ENCODE assay signal across 19 cellular contexts in the genomic region with DNA sequence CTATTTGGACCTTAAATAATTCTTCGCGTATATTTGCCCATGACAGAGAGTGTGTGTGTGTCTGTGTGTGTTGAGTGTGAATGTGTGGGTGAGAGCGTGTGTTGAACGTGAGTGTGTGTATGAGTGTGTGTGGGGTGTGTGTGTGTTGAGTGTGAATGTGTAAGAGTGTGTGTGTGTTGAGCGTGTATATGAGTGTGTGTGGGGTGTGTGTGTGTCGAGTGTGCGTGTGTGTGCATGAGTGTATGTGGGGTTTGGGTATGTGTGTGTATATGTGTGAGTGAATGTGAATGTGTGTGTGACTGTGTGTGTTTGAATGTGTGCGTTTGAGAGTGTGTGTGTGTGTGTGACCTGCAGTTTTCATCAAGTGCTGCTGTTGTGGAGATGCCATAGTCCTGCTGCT. TPM values are rescaled to one million over a fixed set of nuclear protein-coding genes. Genes with fewer than 3 reads are reported as not detected.
DNase-seq lines count a peak whose midpoint lies in the region; ATAC-seq, FAIRE-seq and TF ChIP-seq lines count a peak whose summit lies in the region.
"Had no signal": no experiment of that assay in that cellular context is flagged by ENCODE, and none has a peak within 500 bp of the region (broad histone marks: within the 10 kb centered on the region; RNA-seq: fewer than 3 reads in every experiment).

No MANE protein-coding gene starts in this region.

- H4K8ac ChIP-seq in H9 (replicated peaks; ENCODE audit: insufficient read length, low read depth, low read length) (no peak overlapping the region), H1 (ENCODE audit: extremely low read depth, insufficient read depth, low read length) (no peak overlapping the region), trophoblast cell (ENCODE audit: low read depth, low read length) (no peak overlapping the region)

- H3K14ac ChIP-seq in H9 (ENCODE audit: insufficient read depth, low read length) (no peak overlapping the region), H1 (ENCODE audit: insufficient read length) (no peak overlapping the region), trophoblast cell (ENCODE audit: low read length) (no peak overlapping the region)

- no peak for TF ChIP-seq RAD21 in H1 (IDR thresholded peaks at IDR 0.05 in 1 of 2, conservative IDR thresholded peaks at IDR 0.05 in 1 of 2; ENCODE audit: low read depth in 2 of 2, low read length in 2 of 2)

- H3K56ac ChIP-seq in H9 (ENCODE audit: insufficient read length, low read depth, low read length) (peak overlapping the region; percentile 29), H1 (replicated peaks; ENCODE audit: insufficient read length, low read depth, low read length) (peak overlapping the region; percentile 89)

- H2AK5ac ChIP-seq in H9 (ENCODE audit: insufficient read length, low read length) = no peak overlapping the region
- peak overlapping the region; percentile 85; the same call in 1 of the 2 replicates for H2AK5ac ChIP-seq in H1 (ENCODE audit: low read depth, low read length)
- H2AK5ac ChIP-seq in trophoblast cell (ENCODE audit: low read length) = no peak overlapping the region

- no peak overlapping the region for H4K12ac ChIP-seq in trophoblast cell (ENCODE audit: low read depth, low read length)

- H3K9ac ChIP-seq in H9 (ENCODE audit: extremely low read depth, insufficient read length, low read length) = no peak overlapping the region
- no peak overlapping the region for H3K9ac ChIP-seq in H1 (replicated peaks in 1 of 4; ENCODE audit: extremely low read depth in 1 of 4, low read depth in 3 of 4, low read length in 3 of 4)
- no peak overlapping the region for H3K9ac ChIP-seq in trophoblast cell (ENCODE audit: low read length)

- H2BK5ac ChIP-seq in H9 (ENCODE audit: insufficient read length, low read length) = no peak overlapping the region
- H2BK5ac ChIP-seq in H1 (ENCODE audit: low read depth, low read length) = peak overlapping the region; percentile 69; the same call in 1 of the 2 replicates
- H2BK5ac ChIP-seq in trophoblast cell (ENCODE audit: low read depth, low read length, poor library complexity) = no peak overlapping the region

- no peak for DNase-seq in H9
- no peak for DNase-seq in WTC11 (ENCODE audit: low spot score)
- DNase-seq in H1 (ENCODE audit: low read depth in 1 of 2, low spot score in 2 of 2) = no peak
- DNase-seq in trophoblast cell = no peak
- no peak for DNase-seq in suprapubic skin (ENCODE audit: low spot score in 2 of 2)
- no peak for DNase-seq in NCI-H2029 (lab: John Stamatoyannopoulos, UW)
- DNase-seq: BE2C; CD4-positive, alpha-beta memory T cell; DMS79; GOT3; KG1 had no signal

- H2BK120ac ChIP-seq in H9 (ENCODE audit: low read depth, low read length, poor library complexity, severe bottlenecking) (no peak overlapping the region), H1 (replicated peaks; ENCODE audit: low read depth, low read length) (no peak overlapping the region), trophoblast cell (ENCODE audit: insufficient read depth, low read length, poor library complexity) (no peak overlapping the region)

- no peak overlapping the region for H2BK20ac ChIP-seq in H9 (ENCODE audit: low read depth, low read length, poor library complexity, severe bottlenecking)
- H2BK20ac ChIP-seq in H1 (ENCODE audit: low read length) = 0 out of 2 replicates have a peak overlapping the region, but pooled peaks have one; percentile 69

- H3K4me1 Mint-ChIP-seq in H9 (peaks cover 45 to 46% of the 10 kb centered on the region in 2 experiments), WTC11 (peaks cover 39% of the 10 kb centered on the region)
- H3K4me1 Mint-ChIP-seq: CD4-positive, alpha-beta memory T cell had no signal

- H3K79me1 ChIP-seq in H9 (ENCODE audit: insufficient read depth, low read depth, low read length, poor library complexity, severe bottlenecking) = no peaks in the 10 kb centered on the region
- H3K79me1 ChIP-seq in H1 (ENCODE audit: low read depth, low read length) = no peaks in the 10 kb centered on the region
- H3K79me1 ChIP-seq in trophoblast cell (ENCODE audit: low read length) = no peaks in the 10 kb centered on the region

- FAIRE-seq in H1 (lab: Jason Lieb, UNC) = no peak
- FAIRE-seq: A204.1, GM12892, GM19239 had no signal

- H3K4ac ChIP-seq in H9 (ENCODE audit: low read depth, low read length) = no peak overlapping the region
- H3K4ac ChIP-seq in H1 (replicated peaks; ENCODE audit: insufficient read length, low read depth, low read length) = peak overlapping the region; percentile 57
- H3K4ac ChIP-seq in trophoblast cell (ENCODE audit: low read depth, low read length) = no peak overlapping the region

- no peak overlapping the region for H2AFZ ChIP-seq in H9 (ENCODE audit: low read length)
- H2AFZ ChIP-seq in H1 (ENCODE audit: low read length) = no peak overlapping the region
- no peak overlapping the region for H2AFZ ChIP-seq in trophoblast cell (ENCODE audit: insufficient read depth, low read length, poor library complexity)

- H4K20me1 ChIP-seq in H9 (ENCODE audit: control insufficient read depth, insufficient read depth, insufficient read length) (no peaks in the 10 kb centered on the region), H1 (replicated peaks in 1 of 2; ENCODE audit: control insufficient read depth in 1 of 2, insufficient read depth in 2 of 2, low read length in 2 of 2) (peaks cover 0 to 3% of the 10 kb centered on the region in 2 experiments)

- H3K4me1 ChIP-seq in H9 (ENCODE audit: insufficient read depth, low read length) = peaks cover 3% of the 10 kb centered on the region; the same call in 1 of the 2 replicates
- H3K4me1 ChIP-seq in H1 (replicated peaks in 1 of 4; ENCODE audit: control insufficient read depth in 3 of 4, insufficient read depth in 4 of 4, low read length in 3 of 4) = peaks cover 3 to 13% (median 8%) of the 10 kb centered on the region in 4 experiments; a peak in 6 of 7 replicates
- no peaks in the 10 kb centered on the region for H3K4me1 ChIP-seq in trophoblast cell (ENCODE audit: control insufficient read depth in 1 of 2, insufficient read depth in 2 of 2, low read length in 2 of 2)
- no peaks in the 10 kb centered on the region for H3K4me1 ChIP-seq in suprapubic skin

- WGBS in H9 (ENCODE audit: extremely low coverage, insufficient read length, low lambda C conversion rate) = 100% methylated on average over 5 of the region's 8 CpGs
- WGBS in H1 (ENCODE audit: extremely low coverage in 1 of 2, insufficient coverage in 1 of 2, insufficient read length in 1 of 2, insufficient replicate concordance in 2 of 2, low coverage in 1 of 2, low lambda C conversion rate in 2 of 2, missing lambda C conversion rate in 1 of 2), 2 experiments = 88 to 100% methylated on average over 5 to 8 of the region's 8 CpGs
- 100% methylated on average over 5 of the region's 8 CpGs for WGBS in trophoblast cell (ENCODE audit: extremely low coverage, insufficient coverage, insufficient read length)
- WGBS in suprapubic skin = 93% methylated on average over 8 of the region's 8 CpGs

- CTCF ChIA-PET in WTC11 (lab: Charles Lee) = no interaction called here
- CTCF ChIA-PET in H1 (lab: Charles Lee; ENCODE audit: partially characterized antibody) = interaction anchor here (1.7 to 3.9 kb wide), 2 partner anchors 21 to 121 kb away, joined by 3 to 12 read pairs; no protein-coding TSS in a partner anchor

- H3K79me2 ChIP-seq in H9 (ENCODE audit: insufficient read depth, low read length) (no peaks in the 10 kb centered on the region), H1 (ENCODE audit: control insufficient read depth in 1 of 2, insufficient read depth in 2 of 2, low read length in 2 of 2) (no peaks in the 10 kb centered on the region), trophoblast cell (ENCODE audit: control insufficient read depth, insufficient read depth, low read length, poor library complexity) (no peaks in the 10 kb centered on the region)

- H4K5ac ChIP-seq in H9 (ENCODE audit: insufficient read length, low read depth, low read length) (no peak overlapping the region), H1 (ENCODE audit: insufficient read length, low read depth, low read length) (no peak overlapping the region)

- H3T11ph ChIP-seq in H9 (ENCODE audit: low read length) = no peak overlapping the region

- H3K27ac Mint-ChIP-seq in H9 (no peak overlapping the region), WTC11 (peak overlapping the region; percentile 3)

- H3K9me3 ChIP-seq in H9 (ENCODE audit: control insufficient read depth, low read depth, low read length) (no peaks in the 10 kb centered on the region), H1 (ENCODE audit: insufficient read depth in 2 of 2, low read depth in 1 of 2, low read length in 1 of 2) (no peaks in the 10 kb centered on the region), trophoblast cell (ENCODE audit: insufficient read depth, low read depth, low read length) (peaks cover 2% of the 10 kb centered on the region), suprapubic skin (no peaks in the 10 kb centered on the region)
- H3K9me3 ChIP-seq: BE2C had no signal

- no peak overlapping the region for H3K4me3 Mint-ChIP-seq in H9
- no peak overlapping the region for H3K4me3 Mint-ChIP-seq in WTC11
- H3K4me3 Mint-ChIP-seq: CD4-positive, alpha-beta memory T cell had no signal

- H2BK12ac ChIP-seq in H9 (ENCODE audit: insufficient read length, low read depth, low read length) = no peak overlapping the region
- peak overlapping the region; percentile 95; the same call in 1 of the 2 replicates for H2BK12ac ChIP-seq in H1 (ENCODE audit: low read depth, low read length)
- no peak overlapping the region for H2BK12ac ChIP-seq in trophoblast cell (ENCODE audit: low read length)

- TF ChIP-seq CTCF in H9 (conservative IDR thresholded peaks at IDR 0.05) = no peak
- no peak for TF ChIP-seq CTCF in WTC11 (IDR thresholded peaks at IDR 0.05)
- TF ChIP-seq CTCF in H1 (IDR thresholded peaks at IDR 0.05; ENCODE audit: control extremely low read depth in 1 of 3, insufficient read depth in 1 of 3, low read depth in 1 of 3, low read length in 3 of 3) = no peak
- TF ChIP-seq CTCF in suprapubic skin (IDR thresholded peaks at IDR 0.05) = no peak

- POLR2A ChIA-PET in WTC11 (lab: Charles Lee) = no interaction called here
- POLR2A ChIA-PET in H1 (lab: Charles Lee; ENCODE audit: partially characterized antibody) = interaction anchor here (1.7 kb wide), 2 partner anchors 27 to 39 kb away, joined by 3 read pairs; partner anchors contain the start of gene GAL

- ATAC-seq in WTC11 (no peak), HG03108 (IDR thresholded peaks at IDR 0.05; ENCODE audit: unreplicated experiment) (no peak)
- ATAC-seq: HCT116 had no signal

- no peaks in the 10 kb centered on the region for H3K9me3 Mint-ChIP-seq in H9
- no peaks in the 10 kb centered on the region for H3K9me3 Mint-ChIP-seq in WTC11
- H3K9me3 Mint-ChIP-seq: CD4-positive, alpha-beta memory T cell had no signal

- H2BK15ac ChIP-seq in H9 (ENCODE audit: low read depth, low read length) (no peak overlapping the region), H1 (ENCODE audit: low read length) (0 out of 2 replicates have a peak overlapping the region, but pooled peaks have one; percentile 93)

- TF ChIP-seq POLR2A in H1 (IDR thresholded peaks at IDR 0.05; ENCODE audit: control extremely low read depth in 1 of 2, low read depth in 2 of 2, low read length in 2 of 2) (no peak), suprapubic skin (IDR thresholded peaks at IDR 0.05) (no peak)

- H3K27ac ChIP-seq in H9 (ENCODE audit: insufficient read length, low read depth, low read length) (no peak overlapping the region), H1 (ENCODE audit: low read depth, low read length) (no peak overlapping the region), trophoblast cell (ENCODE audit: low read depth, low read length) (no peak overlapping the region), suprapubic skin (no peak overlapping the region)
- H3K27ac ChIP-seq: C4-2B had no signal

- H3K4me3 ChIP-seq in H1 (ENCODE audit: extremely low read depth in 1 of 4, insufficient read depth in 2 of 4, low read depth in 3 of 4, low read length in 4 of 4) = no peak overlapping the region
- H3K4me3 ChIP-seq in trophoblast cell (ENCODE audit: low read depth, low read length) = peak overlapping the region; percentile 8
- H3K4me3 ChIP-seq in suprapubic skin = no peak overlapping the region

- no peaks in the 10 kb centered on the region; the same call in 1 of the 2 replicates for H3K27me3 Mint-ChIP-seq in H9 (ENCODE audit: low read depth)
- no peaks in the 10 kb centered on the region for H3K27me3 Mint-ChIP-seq in WTC11 (ENCODE audit: low read depth)
- H3K27me3 Mint-ChIP-seq: CD4-positive, alpha-beta memory T cell had no signal

- no peak for TF ChIP-seq EP300 in H1 (IDR thresholded peaks at IDR 0.05; ENCODE audit: borderline replicate concordance in 1 of 2, low read depth in 2 of 2, low read length in 2 of 2)
- no peak for TF ChIP-seq EP300 in suprapubic skin (IDR thresholded peaks at IDR 0.05)

- H3K4me2 ChIP-seq in H9 (ENCODE audit: insufficient read depth, insufficient read length, low read length) = no peak overlapping the region
- no peak overlapping the region for H3K4me2 ChIP-seq in H1 (ENCODE audit: insufficient read depth in 1 of 2, low read depth in 2 of 2, low read length in 2 of 2)
- no peak overlapping the region for H3K4me2 ChIP-seq in trophoblast cell (ENCODE audit: low read length)

- H3K23me2 ChIP-seq in H9 (ENCODE audit: insufficient read length, low read depth, low read length, poor library complexity, severe bottlenecking) (no peaks in the 10 kb centered on the region), H1 (ENCODE audit: low read depth, low read length) (peaks cover 4% of the 10 kb centered on the region; the same call in 1 of the 2 replicates)

- H3K36me3 ChIP-seq in H1 (ENCODE audit: control insufficient read depth in 2 of 4, insufficient read depth in 4 of 4, low read length in 3 of 4) (peaks cover 0 to 3% (median 0%) of the 10 kb centered on the region in 4 experiments; a peak in 1 of 8 replicates), trophoblast cell (ENCODE audit: control insufficient read depth in 1 of 2, insufficient read depth in 2 of 2, low read length in 2 of 2) (no peaks in the 10 kb centered on the region), suprapubic skin (no peaks in the 10 kb centered on the region)
- H3K36me3 ChIP-seq: BE2C had no signal

- H3K18ac ChIP-seq in H9 (ENCODE audit: insufficient read length, low read depth, low read length) (no peak overlapping the region), H1 (ENCODE audit: extremely low read depth, low read length) (no peak overlapping the region), trophoblast cell (ENCODE audit: low read length) (no peak overlapping the region)

- H3K36me3 Mint-ChIP-seq in H9 (ENCODE audit: insufficient read depth in 1 of 3, low read depth in 3 of 3) (no peaks in the 10 kb centered on the region), WTC11 (no peaks in the 10 kb centered on the region; the same call in 1 of the 2 replicates)

- H3K27me3 ChIP-seq in H9 (ENCODE audit: insufficient read depth, low read length) = no peaks in the 10 kb centered on the region
- no peaks in the 10 kb centered on the region for H3K27me3 ChIP-seq in H1 (replicated peaks in 1 of 4; ENCODE audit: control insufficient read depth in 3 of 4, extremely low read depth in 1 of 4, insufficient read depth in 3 of 4, low read length in 3 of 4)
- H3K27me3 ChIP-seq in trophoblast cell (ENCODE audit: insufficient read depth, low read length) = no peaks in the 10 kb centered on the region
- H3K27me3 ChIP-seq in suprapubic skin = peaks cover 3% of the 10 kb centered on the region
- H3K27me3 ChIP-seq: BE2C had no signal

- H3K23ac ChIP-seq in H9 (ENCODE audit: insufficient read length, low read depth, low read length) (no peak overlapping the region), H1 (ENCODE audit: insufficient read length) (no peak overlapping the region), trophoblast cell (ENCODE audit: low read length) (no peak overlapping the region)

- H4K91ac ChIP-seq in H9 (ENCODE audit: insufficient read length, low read depth, low read length) = no peak overlapping the region
- H4K91ac ChIP-seq in H1 (replicated peaks; ENCODE audit: insufficient read length, low read length) = peak overlapping the region; percentile 79
- no peak overlapping the region for H4K91ac ChIP-seq in trophoblast cell (ENCODE audit: low read depth, low read length)

RNA-seq across cellular contexts. Expression of gene GAL, which starts 26.8 kb away (rescaled TPM):
- 65.2 and 67.5 TPM in 2 replicates for total RNA-seq in H9 (2021)
- 102 to 110 TPM (median 108 TPM) in 3 replicates for total RNA-seq in WTC11 (2021)
- total RNA-seq in H1 (2021; fragmentation: NEBNext Ultra II Directional; extraction: Animal tissue kit (Norgen Biotek cat#: 25700)) = 233 and 234 TPM in 2 replicates
- 81.8 and 124 TPM in 2 replicates for polyA plus RNA-seq in H1 (2011; rRNA removed)
- 93.5 TPM for polyA plus RNA-seq in H1 (2011; cell fraction: cytosol; rRNA removed)
- 72.9 TPM for polyA plus RNA-seq in H1 (2011; cell fraction: nucleus; rRNA removed)
- polyA plus RNA-seq in H1 (2012, experiment 1 of 2) = 113 to 133 TPM (median 127 TPM) in 4 replicates
- polyA plus RNA-seq in H1 (2012, experiment 2 of 2) = 189 TPM
- 495 TPM for polyA plus RNA-seq in H1 (2013, experiment 1 of 2)
- 562 TPM for polyA plus RNA-seq in H1 (2013, experiment 2 of 2)
- polyA minus RNA-seq in H1 (2011; rRNA and poly(A)+ RNA removed) = 19.7 and 28.9 TPM in 2 replicates
- polyA minus RNA-seq in H1 (2011; cell fraction: cytosol; rRNA and poly(A)+ RNA removed) = 55.9 TPM
- 29.4 TPM for polyA minus RNA-seq in H1 (2011; cell fraction: nucleus; rRNA and poly(A)+ RNA removed)
- polyA plus RNA-seq in trophoblast cell (2013) = 11.1 TPM in 2 replicates
- 100 to 1,000 TPM in 1 of 4 donors, 10 to 100 TPM in 2, 1 to 10 TPM in 1; 7.2 to 120 (median 29.8) TPM for total RNA-seq in suprapubic skin
- total RNA-seq: CD4-positive, alpha-beta memory T cell; G401; HT1080 had no signal
- polyA plus RNA-seq: CD4-positive, alpha-beta memory T cell had no signal

RNA-seq across cellular contexts. Expression of gene TESMIN, which starts 40.2 kb away (rescaled TPM):
- total RNA-seq in H9 (2021) (42.1 and 45.2 TPM in 2 replicates), WTC11 (2021) (78.8 to 91.9 TPM (median 85.6 TPM) in 3 replicates), suprapubic skin (1 to 10 TPM; 1.2 to 3.5 (median 2.8) TPM)
- total RNA-seq in H1 (2021; fragmentation: NEBNext Ultra II Directional; extraction: Animal tissue kit (Norgen Biotek cat#: 25700)) = 59.5 and 61.1 TPM in 2 replicates
- 22.6 and 34.2 TPM in 2 replicates for polyA plus RNA-seq in H1 (2011; rRNA removed)
- polyA plus RNA-seq in H1 (2011; cell fraction: cytosol; rRNA removed) = 31.0 TPM
- polyA plus RNA-seq in H1 (2011; cell fraction: nucleus; rRNA removed) = 47.1 TPM
- polyA plus RNA-seq in H1 (2012, experiment 1 of 2) = 36.6 to 47.7 TPM (median 40.3 TPM) in 4 replicates
- polyA plus RNA-seq in H1 (2012, experiment 2 of 2) = 29.6 TPM
- polyA plus RNA-seq in H1 (2013, experiment 1 of 2) = 42.0 TPM
- 36.9 TPM for polyA plus RNA-seq in H1 (2013, experiment 2 of 2)
- 11.8 and 12.3 TPM in 2 replicates for polyA minus RNA-seq in H1 (2011; rRNA and poly(A)+ RNA removed)
- 35.5 TPM for polyA minus RNA-seq in H1 (2011; cell fraction: cytosol; rRNA and poly(A)+ RNA removed)
- polyA minus RNA-seq in H1 (2011; cell fraction: nucleus; rRNA and poly(A)+ RNA removed) = 21.9 TPM
- polyA plus RNA-seq in trophoblast cell (2013) = 3.2 and 3.9 TPM in 2 replicates
